In the genomic region with DNA sequence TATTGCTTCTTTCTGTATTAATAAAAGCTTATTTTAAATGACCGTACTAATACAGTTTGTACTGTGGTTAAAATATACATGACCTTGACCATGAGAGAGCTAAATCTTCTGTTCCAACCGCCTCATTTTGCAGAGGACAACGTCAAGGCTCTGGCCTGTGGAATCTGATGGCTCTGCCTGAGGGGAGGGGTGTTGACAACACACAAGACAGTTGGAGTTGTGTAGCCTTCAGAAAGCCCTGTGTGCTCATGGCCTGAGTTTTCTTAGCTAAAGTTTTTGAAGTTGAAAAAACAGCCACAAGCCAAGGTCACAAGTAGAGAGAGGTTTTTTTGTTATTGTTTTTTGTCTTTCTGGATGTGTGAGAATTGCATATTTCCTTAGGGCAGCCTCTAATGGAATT, we compare ENCODE assay signal across 29 cellular contexts. TPM values are rescaled to one million over a fixed set of nuclear protein-coding genes. Genes with fewer than 3 reads are reported as not detected.
DNase-seq lines count a peak whose midpoint lies in the region; ATAC-seq, FAIRE-seq and TF ChIP-seq lines count a peak whose summit lies in the region.
"Had no signal": no experiment of that assay in that cellular context is flagged by ENCODE, and none has a peak within 500 bp of the region (broad histone marks: within the 10 kb centered on the region; RNA-seq: fewer than 3 reads in every experiment).

No MANE protein-coding gene starts in this region.

- intact Hi-C loops in GM12878 (cut with micrococcal nuclease; ENCODE audit: unreplicated experiment): no loop called here

- H2BK12ac ChIP-seq in mesenchymal stem cell (ENCODE audit: low read length in 2 of 2): no peak overlapping the region

- no TSS peak for BruUV-seq in GM12878 (replicated peaks; lab: Mats Ljungman, UMichigan)

- TF ChIP-seq CTCF in GM12878 (IDR thresholded peaks at IDR 0.05 in 2 of 3, conservative IDR thresholded peaks at IDR 0.05 in 1 of 3; ENCODE audit: control insufficient read depth in 2 of 3, extremely low read depth in 1 of 3, insufficient read depth in 1 of 3, low read depth in 3 of 3, low read length in 3 of 3): no peak
- TF ChIP-seq CTCF in type B pancreatic cell (conservative IDR thresholded peaks at IDR 0.05): no peak

- no peak for TF ChIP-seq RAD21 in GM12878 (IDR thresholded peaks at IDR 0.05; ENCODE audit: insufficient read depth, low read depth, low read length)

- H3K4me2 ChIP-seq in GM12878 (ENCODE audit: control insufficient read depth, insufficient read depth) (no peak overlapping the region), mesenchymal stem cell (ENCODE audit: low read length, poor library complexity, severe bottlenecking) (no peak overlapping the region)
- H3K4me2 ChIP-seq: BLaER1, smooth muscle cell had no signal

- H3K27ac Mint-ChIP-seq in stimulated activated naive CD8-positive, alpha-beta T cell treated with anti-CD3 and anti-CD28 coated beads, Interleukin-15, Interleukin-2, amounts not matched to agents 100 ng/mL and 50 ng/mL, for 24 hours: peak overlapping the region; percentile 52
- H3K27ac Mint-ChIP-seq in type B pancreatic cell: peak overlapping the region; percentile 65
- H3K27ac Mint-ChIP-seq in activated T-helper 17 cell treated with anti-CD3 and anti-CD28 coated beads, Interleukin-2, amount 50 U/mL, for 72 hours: no peak overlapping the region
- H3K27ac Mint-ChIP-seq: T-helper 1 cell treated with Interleukin-12 subunit alpha and Interleukin-12 subunit beta and Interleukin-4 antibody, amounts not matched to agents 30 μg/mL and 1 μg/mL, for 36 hours had no signal

- no peak overlapping the region for H2BK120ac ChIP-seq in mesenchymal stem cell (ENCODE audit: low read depth, low read length)

- H3K4ac ChIP-seq in mesenchymal stem cell (ENCODE audit: low read depth in 1 of 2, low read length in 2 of 2): no peak overlapping the region

- H4K8ac ChIP-seq in mesenchymal stem cell (ENCODE audit: low read length): no peak overlapping the region

- H3K9ac ChIP-seq in GM12878 (ENCODE audit: control insufficient read depth, insufficient read depth, low read length): no peak overlapping the region
- H3K9ac ChIP-seq in mesenchymal stem cell (ENCODE audit: low read length): no peak overlapping the region
- H3K9ac ChIP-seq: BLaER1 had no signal

- H3K79me2 ChIP-seq in GM12878 (ENCODE audit: control insufficient read depth, insufficient read depth, low read length): peaks cover 47% of the 10 kb centered on the region

- RAD21 ChIA-PET in GM12878 (lab: Charles Lee; ENCODE audit: unreplicated experiment): interaction anchor here (2.2 kb wide), 1 partner anchor 24 kb away, joined by 9 read pairs; no protein-coding TSS in a partner anchor

- H4K20me1 ChIP-seq in GM12878 (ENCODE audit: control insufficient read depth, insufficient read depth): no peaks in the 10 kb centered on the region; the same call in 1 of the 2 replicates

- H2BK15ac ChIP-seq in mesenchymal stem cell (ENCODE audit: low read depth, poor library complexity, severe bottlenecking): no peak overlapping the region

- H3K27me3 ChIP-seq in GM12878 (replicated peaks in 1 of 2; ENCODE audit: control insufficient read depth in 2 of 2, insufficient read depth in 2 of 2, low read length in 1 of 2) (no peaks in the 10 kb centered on the region), mesenchymal stem cell (ENCODE audit: control insufficient read depth in 1 of 2, insufficient read depth in 1 of 2, low read length in 2 of 2) (peaks cover 0 to 7% of the 10 kb centered on the region in 2 experiments)
- H3K27me3 ChIP-seq: BLaER1, colonic mucosa, uterus had no signal

- H3K4me1 ChIP-seq in GM12878 (ENCODE audit: control insufficient read depth, insufficient read depth, low read length) (peaks cover 2% of the 10 kb centered on the region; the same call in 1 of the 2 replicates), mesenchymal stem cell (ENCODE audit: control insufficient read depth, insufficient read depth, low read depth, low read length) (peaks cover 18% of the 10 kb centered on the region)
- H3K4me1 ChIP-seq: BLaER1, Caco-2, colonic mucosa, uterus had no signal

- 33% methylated on average over 3 of the region's 3 CpGs for WGBS in GM12878 (ENCODE audit: insufficient coverage, insufficient replicate concordance, low lambda C conversion rate, missing lambda C conversion rate)
- WGBS in mesenchymal stem cell: 50% methylated on average over 2 of the region's 3 CpGs

- CTCF ChIA-PET in GM12878 (lab: Yijun Ruan, JAX): interaction anchor here (1.2 to 1.9 kb wide), 3 partner anchors 9 to 12 kb away, joined by 3 to 5 read pairs (median 5); no protein-coding TSS in a partner anchor

- no peak overlapping the region for H4K91ac ChIP-seq in mesenchymal stem cell (ENCODE audit: low read length)

- H3K4me1 Mint-ChIP-seq in stimulated activated naive CD8-positive, alpha-beta T cell treated with anti-CD3 and anti-CD28 coated beads, Interleukin-15, Interleukin-2, amounts not matched to agents 100 ng/mL and 50 ng/mL, for 24 hours (ENCODE audit: low read depth): peaks cover 55% of the 10 kb centered on the region
- peaks cover 37% of the 10 kb centered on the region for H3K4me1 Mint-ChIP-seq in type B pancreatic cell (ENCODE audit: unreplicated experiment)
- H3K4me1 Mint-ChIP-seq in activated T-helper 17 cell treated with anti-CD3 and anti-CD28 coated beads, Interleukin-2, amount 50 U/mL, for 72 hours: peaks cover 21% of the 10 kb centered on the region

- TF ChIP-seq EP300 in GM12878 (IDR thresholded peaks at IDR 0.05; ENCODE audit: borderline replicate concordance in 1 of 2, control insufficient read depth in 1 of 2, low read depth in 2 of 2, low read length in 2 of 2): no peak

- in situ Hi-C loops in GM12878 (cut with MboI): no loop called here

- FAIRE-seq in GM12878 (lab: Jason Lieb, UNC): no peak
- FAIRE-seq: H54, RCC 7860 had no signal

- no peaks in the 10 kb centered on the region for H3K79me1 ChIP-seq in mesenchymal stem cell (replicated peaks; ENCODE audit: low read length, poor library complexity, severe bottlenecking)

- no peak overlapping the region for H3K23ac ChIP-seq in mesenchymal stem cell (ENCODE audit: low read length in 2 of 2)

- DNase-seq in stimulated activated naive CD8-positive, alpha-beta T cell treated with anti-CD3 and anti-CD28 coated beads, Interleukin-15, Interleukin-2, amounts not matched to agents 100 U/mL and 50 U/mL, for 24 hours: no peak
- DNase-seq in GM12878 (ENCODE audit: low read depth, low spot score) (no peak), mesenchymal stem cell (peak; percentile 38), type B pancreatic cell (ENCODE audit: extremely low spot score, unreplicated experiment) (no peak), NCI-H1092 (lab: John Stamatoyannopoulos, UW) (no peak)
- DNase-seq: activated CD8-positive, alpha-beta memory T cell treated with anti-CD3 and anti-CD28 coated beads for 24 hours; activated gamma-delta T cell treated with Interleukin-2 at 50 U/mL for 16 hours; Caco-2; colonic mucosa; DMS79 treated with DMSO at 0.1 percent for 48 hours; effector CD8-positive, alpha-beta T cell; GF-D8; NCI-H1417; NCI-H2081; NCI-H2227 treated with DMSO at 0.1 percent for 48 hours; NCI-H69; occipital lobe; stimulated activated CD4-positive, alpha-beta T cell treated with anti-CD3 and anti-CD28 coated beads, Interleukin-2, amount 100 ng/mL, for 24 hours; substantia nigra; uterus had no signal

- H3K18ac ChIP-seq in mesenchymal stem cell (ENCODE audit: low read depth in 1 of 2, low read length in 2 of 2): no peak overlapping the region

- no peak overlapping the region for H2BK5ac ChIP-seq in mesenchymal stem cell (ENCODE audit: low read depth, low read length, poor library complexity, severe bottlenecking)

- H3K27ac ChIP-seq in GM12878 (ENCODE audit: control insufficient read depth, insufficient read depth) (no peak overlapping the region), mesenchymal stem cell (ENCODE audit: low read length, poor library complexity, severe bottlenecking) (no peak overlapping the region)
- H3K27ac ChIP-seq: BLaER1, colonic mucosa had no signal

- H3K4me3 Mint-ChIP-seq in stimulated activated naive CD8-positive, alpha-beta T cell treated with anti-CD3 and anti-CD28 coated beads, Interleukin-15, Interleukin-2, amounts not matched to agents 100 ng/mL and 50 ng/mL, for 24 hours: no peak overlapping the region
- peak overlapping the region; percentile 37 for H3K4me3 Mint-ChIP-seq in type B pancreatic cell
- no peak overlapping the region for H3K4me3 Mint-ChIP-seq in activated T-helper 17 cell treated with anti-CD3 and anti-CD28 coated beads, Interleukin-2, amount 50 U/mL, for 72 hours
- H3K4me3 Mint-ChIP-seq: T-helper 1 cell treated with Interleukin-12 subunit alpha and Interleukin-12 subunit beta and Interleukin-4 antibody, amounts not matched to agents 30 μg/mL and 1 μg/mL, for 36 hours had no signal

- H2AK5ac ChIP-seq in mesenchymal stem cell (ENCODE audit: low read length, severe bottlenecking): no peak overlapping the region

- H3K27me3 Mint-ChIP-seq in stimulated activated naive CD8-positive, alpha-beta T cell treated with anti-CD3 and anti-CD28 coated beads, Interleukin-15, Interleukin-2, amounts not matched to agents 100 ng/mL and 50 ng/mL, for 24 hours: no peaks in the 10 kb centered on the region
- no peaks in the 10 kb centered on the region for H3K27me3 Mint-ChIP-seq in type B pancreatic cell
- H3K27me3 Mint-ChIP-seq in activated T-helper 17 cell treated with anti-CD3 and anti-CD28 coated beads, Interleukin-2, amount 50 U/mL, for 72 hours: no peaks in the 10 kb centered on the region
- H3K27me3 Mint-ChIP-seq: memory B cell had no signal

- H3K36me3 Mint-ChIP-seq in stimulated activated naive CD8-positive, alpha-beta T cell treated with anti-CD3 and anti-CD28 coated beads, Interleukin-15, Interleukin-2, amounts not matched to agents 100 ng/mL and 50 ng/mL, for 24 hours (ENCODE audit: low read depth): peaks cover 27% of the 10 kb centered on the region
- peaks cover 26% of the 10 kb centered on the region for H3K36me3 Mint-ChIP-seq in type B pancreatic cell
- peaks cover 14% of the 10 kb centered on the region for H3K36me3 Mint-ChIP-seq in activated T-helper 17 cell treated with anti-CD3 and anti-CD28 coated beads, Interleukin-2, amount 50 U/mL, for 72 hours (ENCODE audit: low read depth)

- POLR2A ChIA-PET in GM12878 (lab: Charles Lee): interaction anchor here (1.3 kb wide), 1 partner anchor 19 kb away, joined by 4 read pairs; no protein-coding TSS in a partner anchor

- H2AFZ ChIP-seq in GM12878 (ENCODE audit: control insufficient read depth, low read depth, low read length): no peak overlapping the region
- no peak overlapping the region for H2AFZ ChIP-seq in mesenchymal stem cell (ENCODE audit: low read depth, low read length)

- no peak for TF ChIP-seq POLR2A in GM12878 (IDR thresholded peaks at IDR 0.05; ENCODE audit: low read depth, low read length)

- SMC1A ChIA-PET in GM12878 (lab: Charles Lee; ENCODE audit: uncharacterized antibody, unreplicated experiment): interaction anchor here (0.9 to 1.8 kb wide), 3 partner anchors 11 to 56 kb away, joined by 3 to 8 read pairs (median 3); no protein-coding TSS in a partner anchor

- no peaks in the 10 kb centered on the region for H3K9me3 ChIP-seq in GM12878 (replicated peaks; ENCODE audit: control insufficient read depth, insufficient read depth, low read length)
- no peaks in the 10 kb centered on the region for H3K9me3 ChIP-seq in mesenchymal stem cell (ENCODE audit: control insufficient read depth, low read length)
- H3K9me3 ChIP-seq: BLaER1, Caco-2, colonic mucosa, uterus had no signal

- H3K36me3 ChIP-seq in GM12878 (ENCODE audit: control insufficient read depth in 2 of 2, insufficient read depth in 2 of 2, low read length in 1 of 2) (no peaks in the 10 kb centered on the region), mesenchymal stem cell (ENCODE audit: control insufficient read depth in 1 of 2, insufficient read depth in 2 of 2, low read depth in 1 of 2, low read length in 2 of 2) (peaks cover 0 to 4% of the 10 kb centered on the region in 2 experiments)
- H3K36me3 ChIP-seq: colonic mucosa, uterus had no signal

- no peak overlapping the region for H3K4me3 ChIP-seq in GM12878
- H3K4me3 ChIP-seq in mesenchymal stem cell (ENCODE audit: insufficient read depth in 1 of 2, low read depth in 1 of 2, low read length in 2 of 2): no peak overlapping the region
- H3K4me3 ChIP-seq: BLaER1, colonic mucosa, smooth muscle cell, uterus had no signal

- no peak overlapping the region for H3K14ac ChIP-seq in mesenchymal stem cell (ENCODE audit: low read length in 2 of 2)

- no peaks in the 10 kb centered on the region for H3K9me3 Mint-ChIP-seq in stimulated activated naive CD8-positive, alpha-beta T cell treated with anti-CD3 and anti-CD28 coated beads, Interleukin-15, Interleukin-2, amounts not matched to agents 100 ng/mL and 50 ng/mL, for 24 hours
- H3K9me3 Mint-ChIP-seq in type B pancreatic cell: peaks cover 5% of the 10 kb centered on the region
- no peaks in the 10 kb centered on the region for H3K9me3 Mint-ChIP-seq in activated T-helper 17 cell treated with anti-CD3 and anti-CD28 coated beads, Interleukin-2, amount 50 U/mL, for 72 hours
- H3K9me3 Mint-ChIP-seq: memory B cell; T-helper 1 cell treated with Interleukin-12 subunit alpha and Interleukin-12 subunit beta and Interleukin-4 antibody, amounts not matched to agents 30 μg/mL and 1 μg/mL, for 36 hours had no signal

- no peak for ATAC-seq in stimulated activated naive CD8-positive, alpha-beta T cell treated with anti-CD3 and anti-CD28 coated beads, Interleukin-15, Interleukin-2, amounts not matched to agents 100 U/mL and 50 U/mL, for 24 hours
- ATAC-seq in GM12878: peak; percentile 12; the same call in 1 of the 3 replicates
- ATAC-seq in HG03521 (IDR thresholded peaks at IDR 0.05; ENCODE audit: unreplicated experiment): no peak
- no peak for ATAC-seq in activated T-helper 17 cell treated with anti-CD3 and anti-CD28 coated beads, Interleukin-2, amount 50 U/mL, for 72 hours (replicated peaks)

RNA-seq across cellular contexts. Expression of a gene that starts 20.1 kb away (rescaled TPM):
- 14.5 and 16.3 TPM in 2 replicates for total RNA-seq in GM12878 (2013; cell fraction: nucleolus; rRNA removed)
- 115 and 118 TPM in 2 replicates for total RNA-seq in GM12878 (2014; rRNA removed)
- total RNA-seq in GM12878 (2014; rRNA removed; fragmentation: Illumina TruSeq; extraction: Trizol): 138 and 140 TPM in 2 replicates
- 113 and 114 TPM in 2 replicates for total RNA-seq in GM12878 (2021)
- polyA plus RNA-seq in GM12878 (2011; ENCODE audit: low read depth): 40.8 TPM
- polyA plus RNA-seq in GM12878 (2011; rRNA removed): 75.4 and 123 TPM in 2 replicates
- polyA plus RNA-seq in GM12878 (2011; cell fraction: cytosol; rRNA removed): 46.2 and 47.4 TPM in 2 replicates
- polyA plus RNA-seq in GM12878 (2011; cell fraction: nucleus; rRNA removed): 28.2 and 32.5 TPM in 2 replicates
- 69.5 and 75.1 TPM in 2 replicates for polyA plus RNA-seq in GM12878 (2012)
- polyA plus RNA-seq in GM12878 (2014; fragmentation: Illumina TruSeq; extraction: Trizol): 138 and 169 TPM in 2 replicates
- 10 to 100 TPM; 55.8 to 87.2 TPM for polyA plus RNA-seq in GM12878 (2014; fragmentation: Nextera tagmentation; extraction: Ambion mirVana)
- 82.8 and 91.8 TPM in 2 replicates for polyA plus RNA-seq in GM12878 (2014; rRNA removed)
- polyA plus RNA-seq in GM12878 (2016; fragmentation: Nextera tagmentation; extraction: Ambion mirVana): 100 to 1,000 TPM; 155 to 156 TPM
- 29.4 and 29.6 TPM in 2 replicates for polyA minus RNA-seq in GM12878 (2011; rRNA and poly(A)+ RNA removed)
- 35.0 and 44.4 TPM in 2 replicates for polyA minus RNA-seq in GM12878 (2011; cell fraction: cytosol; rRNA and poly(A)+ RNA removed)
- 8.1 and 12.8 TPM in 2 replicates for polyA minus RNA-seq in GM12878 (2011; cell fraction: nucleus; rRNA and poly(A)+ RNA removed)
- 63.7 TPM for polyA plus RNA-seq in mesenchymal stem cell (2013, experiment 1 of 2)
- 65.0 TPM for polyA plus RNA-seq in mesenchymal stem cell (2013, experiment 2 of 2)
- total RNA-seq in type B pancreatic cell (ENCODE audit: low replicate concordance): 138 and 277 TPM in 2 replicates
- 100 to 1,000 TPM; 102 to 109 TPM for total RNA-seq in activated T-helper 17 cell treated with anti-CD3 and anti-CD28 coated beads, Interleukin-2, amount 50 U/mL, for 72 hours
